8 cellular contexts compared by ENCODE assay signal in the genomic region with DNA sequence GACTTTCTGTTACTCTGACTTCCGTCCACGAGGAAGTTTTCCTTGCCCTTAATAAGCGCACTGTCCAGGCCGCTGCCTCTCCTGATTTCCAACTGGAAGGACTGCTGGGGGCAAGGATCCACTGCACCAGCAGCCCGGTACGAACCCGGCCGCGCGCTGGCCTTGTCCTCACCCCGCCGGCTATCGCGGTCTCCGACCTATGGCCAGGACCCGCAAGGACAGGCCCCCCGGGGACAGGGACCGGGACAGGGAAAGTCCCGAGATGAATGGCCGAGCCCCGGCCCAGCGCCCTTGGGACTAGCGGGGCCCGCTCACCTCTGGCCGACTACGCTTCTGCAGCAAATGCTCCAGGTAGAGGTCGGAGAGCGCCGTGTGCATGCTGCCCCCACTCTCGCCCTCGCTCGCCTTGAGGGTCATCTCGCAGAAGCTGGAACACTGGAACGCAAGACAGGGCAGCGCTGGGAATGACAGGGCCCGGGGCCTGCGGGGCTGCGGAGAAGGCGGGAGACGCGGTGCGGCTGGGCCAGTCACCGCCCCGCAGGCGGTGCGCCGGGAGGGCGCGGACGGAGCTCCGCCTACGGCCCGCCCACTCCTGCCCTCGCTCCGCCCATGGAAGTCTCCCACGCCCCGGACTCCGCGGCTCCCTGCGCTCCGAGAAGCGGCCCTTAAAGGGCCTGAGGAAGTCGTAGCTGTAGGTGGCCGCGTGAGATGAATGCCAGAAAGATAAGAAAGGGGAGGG. TPM values are rescaled to one million over a fixed set of nuclear protein-coding genes. Genes with fewer than 3 reads are reported as not detected.
DNase-seq lines count a peak whose midpoint lies in the region; ATAC-seq and TF ChIP-seq lines count a peak whose summit lies in the region.

A gene (minus strand): TSS at position 529 of the 739 bp plus-strand sequence. CDS start 112 bp downstream, at position 417.

- H3K27ac ChIP-seq in ectodermal cell (ENCODE audit: insufficient read depth, low read depth, low read length, poor library complexity, severe bottlenecking) = no peak within 1 kb of the TSS
- peak within 1 kb of the TSS; percentile 67 to 75 for H3K27ac ChIP-seq in lung (ENCODE audit: low read depth in 1 of 2, low read length in 1 of 2)

- H3K4me3 ChIP-seq in AG04449 (ENCODE audit: low read depth, low read length) (peak within 1 kb of the TSS; percentile 69), ectodermal cell (ENCODE audit: insufficient read depth, low read depth, low read length) (peak within 1 kb of the TSS; percentile 25), lung (peak within 1 kb of the TSS; percentile 37)

- H3K9me3 ChIP-seq in ectodermal cell (ENCODE audit: control insufficient read depth, low read length) (no peaks in the 10 kb centered on the region), lung (ENCODE audit: control insufficient read depth in 2 of 2, insufficient read depth in 1 of 2, low read length in 1 of 2) (peaks cover 0 to 4% of the 10 kb centered on the region in 2 donors)

- H3K4me1 ChIP-seq in ectodermal cell (ENCODE audit: control insufficient read depth, insufficient read depth, low read length) (no peaks in the 10 kb centered on the region), lung (ENCODE audit: control insufficient read depth in 2 of 2, insufficient read depth in 2 of 2, low read length in 2 of 2) (peaks cover 3 to 6% of the 10 kb centered on the region in 2 donors)

- peak within 1 kb of the TSS; percentile 85 for H3K4me3 Mint-ChIP-seq in activated CD8-positive, alpha-beta T cell treated with anti-CD3 and anti-CD28 coated beads, Interleukin-2, amount 10 ng/mL, durations not matched to agents 7 days and 5 days

- CTCF ChIA-PET in AG04449 (lab: Yijun Ruan, JAX) = interaction anchor here (1.0 kb wide), 1 partner anchor 57 kb away, joined by 3 read pairs; no protein-coding TSS in a partner anchor
- CTCF ChIA-PET in activated CD8-positive, alpha-beta T cell treated with anti-CD3 and anti-CD28 coated beads, Interleukin-2, amount 10 ng/mL, durations not matched to agents 7 days and 5 days (lab: Charles Lee) = interaction anchor here (0.7 to 3.5 kb wide), 5 partner anchors 28 to 86 kb away, joined by 3 to 14 read pairs (median 3); a partner anchor contains a TSS

- H3K27me3 ChIP-seq in ectodermal cell (ENCODE audit: control insufficient read depth, insufficient read depth, low read length, poor library complexity, severe bottlenecking) = peaks cover 75% of the 10 kb centered on the region
- no peaks in the 10 kb centered on the region for H3K27me3 ChIP-seq in lung (ENCODE audit: control insufficient read depth, insufficient read depth)

- peak within 1 kb of the TSS; percentile 76 for H3K27ac Mint-ChIP-seq in activated CD8-positive, alpha-beta T cell treated with anti-CD3 and anti-CD28 coated beads, Interleukin-2, amount 10 ng/mL, durations not matched to agents 7 days and 5 days

- H3K36me3 ChIP-seq in ectodermal cell (ENCODE audit: control insufficient read depth, insufficient read depth, low read length) (no peaks in the 10 kb centered on the region), lung (ENCODE audit: control insufficient read depth in 2 of 2, insufficient read depth in 2 of 2, low read length in 2 of 2) (no peaks in the 10 kb centered on the region)

- H3K27me3 Mint-ChIP-seq in activated CD8-positive, alpha-beta T cell treated with anti-CD3 and anti-CD28 coated beads, Interleukin-2, amount 10 ng/mL, durations not matched to agents 7 days and 5 days (ENCODE audit: low read depth) = peaks cover 2% of the 10 kb centered on the region

- peaks cover 9% of the 10 kb centered on the region for H3K36me3 Mint-ChIP-seq in activated CD8-positive, alpha-beta T cell treated with anti-CD3 and anti-CD28 coated beads, Interleukin-2, amount 10 ng/mL, durations not matched to agents 7 days and 5 days (ENCODE audit: low read depth)

- ATAC-seq in GM18861 (IDR thresholded peaks at IDR 0.05; ENCODE audit: unreplicated experiment) (peak; percentile 80), HG03064 (IDR thresholded peaks at IDR 0.05; ENCODE audit: low read depth, unreplicated experiment) (peak; percentile 90), lung (ENCODE audit: insufficient read depth, low FRiP score) (peak; percentile 92)
- peak; percentile 93 for ATAC-seq in activated CD8-positive, alpha-beta T cell treated with anti-CD3 and anti-CD28 coated beads, Interleukin-2, amount 10 ng/mL, durations not matched to agents 7 days and 5 days

- no peak for TF ChIP-seq CTCF in AG04449 (IDR thresholded peaks at IDR 0.05; ENCODE audit: insufficient read depth, low read length, missing control alignments)
- TF ChIP-seq CTCF in lung (IDR thresholded peaks at IDR 0.05; ENCODE audit: control extremely low read depth, extremely low read depth) = no peak

- H3K4me1 Mint-ChIP-seq in activated CD8-positive, alpha-beta T cell treated with anti-CD3 and anti-CD28 coated beads, Interleukin-2, amount 10 ng/mL, durations not matched to agents 7 days and 5 days (ENCODE audit: low read depth) = peaks cover 55% of the 10 kb centered on the region

- no peaks in the 10 kb centered on the region for H3K9me3 Mint-ChIP-seq in activated CD8-positive, alpha-beta T cell treated with anti-CD3 and anti-CD28 coated beads, Interleukin-2, amount 10 ng/mL, durations not matched to agents 7 days and 5 days (ENCODE audit: insufficient read depth)

- DNase-seq in AG04449 (ENCODE audit: low read depth, low spot score) (no peak), NCI-H526 (lab: John Stamatoyannopoulos, UW) (peak; percentile 74 to 93), lung (ENCODE audit: low spot score) (peak; percentile 67)
- DNase-seq in activated CD8-positive, alpha-beta T cell treated with anti-CD3 and anti-CD28 coated beads, Interleukin-2, amount 10 ng/mL, durations not matched to agents 7 days and 5 days = peak; percentile 79
- DNase-seq in stimulated activated CD4-positive, alpha-beta T cell treated with anti-CD3 and anti-CD28 coated beads, TNF-alpha, amount 100 ng/mL, for 24 hours (ENCODE audit: low read depth in 3 of 3) = peak; percentile 27 to 74 (median 56)

- POLR2A ChIA-PET in AG04449 (lab: Yijun Ruan, JAX) = interaction anchor here (0.6 to 1.8 kb wide), 2 partner anchors 34 to 42 kb away, joined by 4 to 7 read pairs; no protein-coding TSS in a partner anchor
- POLR2A ChIA-PET in activated CD8-positive, alpha-beta T cell treated with anti-CD3 and anti-CD28 coated beads, Interleukin-2, amount 10 ng/mL, durations not matched to agents 7 days and 5 days (lab: Charles Lee) = no interaction called here

- 2 to 3% methylated on average over 65 of the region's 65 CpGs for WGBS in ectodermal cell, 2 experiments
- 0 to 35% methylated on average over 27 to 65 of the region's 65 CpGs for WGBS in lung, 2 donors

RNA-seq across cellular contexts. Expression of the gene that starts here (rescaled TPM):
- total RNA-seq in activated CD8-positive, alpha-beta T cell treated with anti-CD3 and anti-CD28 coated beads, Interleukin-2, amount 10 ng/mL, durations not matched to agents 7 days and 5 days = 10 to 100 TPM; 69.4 to 72.6 TPM
- polyA plus RNA-seq in ectodermal cell (2013, experiment 1 of 4) = 0.83 TPM
- polyA plus RNA-seq in ectodermal cell (2013, experiment 2 of 4) = 0.94 TPM
- polyA plus RNA-seq in ectodermal cell (2013, experiment 3 of 4) = 1.3 TPM
- 2.4 TPM for polyA plus RNA-seq in ectodermal cell (2013, experiment 4 of 4)
- 10 to 100 TPM; 51.5 to 61.4 TPM for total RNA-seq in lung
- 100 to 1,000 TPM in 1 of 2 donors, 10 to 100 TPM in 1; 18.6 to 132 TPM for polyA plus RNA-seq in lung
